Comparison of ENCODE assay signal across 20 cellular contexts in genomic region chr12:10170199-10170598, GRCh38. TPM values are rescaled to one million over a fixed set of nuclear protein-coding genes. Genes with fewer than 3 reads are reported as not detected.
A peak's percentile ranks its signal among the peaks of the same experiment; 100 is the strongest.
DNase-seq lines count a peak whose midpoint lies in the region; ATAC-seq and TF ChIP-seq lines count a peak whose summit lies in the region.
"Had no signal": no experiment of that assay in that cellular context is flagged by ENCODE, and none has a peak within 500 bp of the region (broad histone marks: within the 10 kb centered on the region; RNA-seq: fewer than 3 reads in every experiment).

No MANE protein-coding gene starts in this region.

- H3K14ac ChIP-seq in IMR-90 (replicated peaks; ENCODE audit: low read depth, low read length), result no peak overlapping the region

- no peak overlapping the region for H3K4me2 ChIP-seq in IMR-90 (ENCODE audit: low read depth, low read length)

- H3K4me1 ChIP-seq in IMR-90 (ENCODE audit: control insufficient read depth, insufficient read depth, low read length), result peaks cover 11% of the 10 kb centered on the region
- H3K4me1 ChIP-seq: right atrium auricular region had no signal

- H3K4me3 ChIP-seq in IMR-90 (ENCODE audit: insufficient read depth, low read depth, low read length), result no peak overlapping the region
- H3K4me3 ChIP-seq: mucosa of descending colon, right atrium auricular region had no signal

- no peak overlapping the region for H3K23ac ChIP-seq in IMR-90 (ENCODE audit: low read depth, low read length)

- POLR2A ChIA-PET in IMR-90 (lab: Charles Lee; ENCODE audit: unreplicated experiment), result interaction anchor here (0.6 kb wide), 2 partner anchors 44 to 677 kb away, joined by 7 to 23 read pairs; no protein-coding TSS in a partner anchor
- POLR2A ChIA-PET in RWPE1 (lab: Yijun Ruan, JAX; ENCODE audit: low non-redundant PET), result no interaction called here

- TF ChIP-seq RAD21 in IMR-90 (IDR thresholded peaks at IDR 0.05; ENCODE audit: low read length), result no peak

- BruUV-seq in IMR-90 (replicated peaks; lab: Mats Ljungman, UMichigan), result no TSS peak

- H3K36me3 ChIP-seq in IMR-90 (ENCODE audit: control insufficient read depth, insufficient read depth, low read length), result no peaks in the 10 kb centered on the region
- H3K36me3 ChIP-seq: right atrium auricular region had no signal

- peak overlapping the region; percentile 64 for H4K91ac ChIP-seq in IMR-90 (ENCODE audit: insufficient read depth, low read depth, low read length)

- no peak overlapping the region for H2AFZ ChIP-seq in IMR-90 (replicated peaks; ENCODE audit: low read length, poor library complexity)

- peak overlapping the region; percentile 8 to 11; a peak in 2 of 4 replicates for H4K8ac ChIP-seq in IMR-90 (ENCODE audit: low read depth in 2 of 2, low read length in 2 of 2)

- intact Hi-C loops in IMR-90 (cut with micrococcal nuclease), result no loop called here

- TF ChIP-seq POLR2A in IMR-90 (IDR thresholded peaks at IDR 0.05; ENCODE audit: low read depth, low read length), result no peak
- TF ChIP-seq POLR2A in GM18505 (IDR thresholded peaks at IDR 0.05; ENCODE audit: borderline replicate concordance, extremely low read depth, insufficient read depth, insufficient read length), result no peak

- 0 out of 4 replicates have a peak, but pooled peaks cover 0 to 4% of the 10 kb centered on the region in 2 experiments for H3K79me1 ChIP-seq in IMR-90 (ENCODE audit: low read depth in 1 of 2, low read length in 2 of 2)

- no peak overlapping the region for H2AK5ac ChIP-seq in IMR-90 (ENCODE audit: low read depth, low read length)

- no peak overlapping the region for H2AK9ac ChIP-seq in IMR-90 (replicated peaks; ENCODE audit: low read depth, low read length, poor library complexity)

- no peaks in the 10 kb centered on the region for H3K9me1 ChIP-seq in IMR-90 (ENCODE audit: insufficient read depth, low read length)

- no peak overlapping the region for H3K9ac ChIP-seq in IMR-90 (ENCODE audit: low read depth, low read length)

- in situ Hi-C loops in IMR-90 (cut with MboI; ENCODE audit: low sequenced_read_pairs), result no loop called here

- H4K5ac ChIP-seq in IMR-90 (ENCODE audit: low read depth, low read length), result no peak overlapping the region; the same call in none of the 2 replicates

- no peaks in the 10 kb centered on the region for H3K9me3 ChIP-seq in IMR-90 (ENCODE audit: control insufficient read depth, insufficient read depth, low read length)
- H3K9me3 ChIP-seq: mucosa of descending colon, right atrium auricular region had no signal

- no CpG with 5 or more reads among the region's 5 CpGs for WGBS in IMR-90 (ENCODE audit: extremely low coverage in 2 of 2, insufficient read length in 1 of 2), 2 experiments

- H3K56ac ChIP-seq in IMR-90 (ENCODE audit: extremely low read depth, insufficient read depth, low read length), result no peak overlapping the region

- peak overlapping the region; percentile 90 for H2BK5ac ChIP-seq in IMR-90 (ENCODE audit: low read depth, low read length, poor library complexity, severe bottlenecking)

- H3K27ac ChIP-seq in IMR-90 (ENCODE audit: insufficient read depth, low read length) (peak overlapping the region; percentile 52; the same call in 1 of the 2 replicates), RWPE1 (no peak overlapping the region)
- H3K27ac ChIP-seq: right atrium auricular region had no signal

- CTCF ChIA-PET in IMR-90 (lab: Yijun Ruan, JAX) (interaction anchor here (0.6 to 1.1 kb wide), 4 partner anchors 13 to 197 kb away, joined by 3 read pairs; no protein-coding TSS in a partner anchor), RWPE1 (lab: Yijun Ruan, JAX) (no interaction called here)

- H2BK20ac ChIP-seq in IMR-90 (ENCODE audit: low read depth, low read length), result peak overlapping the region; percentile 85

- H3K4ac ChIP-seq in IMR-90 (ENCODE audit: low read depth, low read length), result peak overlapping the region; percentile 14; the same call in 1 of the 2 replicates

- DNase-seq in AML-193 (lab: John Stamatoyannopoulos, UW), result peak; percentile 77 to 78
- DNase-seq in IMR-90, result no peak
- peak; percentile 51 for DNase-seq in RWPE1 (ENCODE audit: low spot score)
- peak; percentile 65 for DNase-seq in iris pigment epithelial cell (ENCODE audit: low read depth)
- DNase-seq in T-helper 1 cell, result no peak
- no peak for DNase-seq in NCI-H446 treated with DMSO at 0.1 percent for 48 hours (lab: John Stamatoyannopoulos, UW)
- DNase-seq: ACHN; CD8-positive, alpha-beta T cell; DND-41; mucosa of descending colon; NCI-H1092; NCI-H2107; NCI-H748 treated with DMSO at 0.1 percent for 48 hours; stimulated activated naive CD8-positive, alpha-beta T cell treated with anti-CD3 and anti-CD28 coated beads, Interleukin-15, Interleukin-2, amounts not matched to agents 100 U/mL and 50 U/mL, for 24 hours; T-helper 2 cell had no signal

- H4K20me1 ChIP-seq in IMR-90 (ENCODE audit: insufficient read depth, low read length), result no peaks in the 10 kb centered on the region

- ATAC-seq in IMR-90 (ENCODE audit: low read depth) (no peak), GM18505 (IDR thresholded peaks at IDR 0.05; ENCODE audit: unreplicated experiment) (no peak), HG03175 (IDR thresholded peaks at IDR 0.05; ENCODE audit: unreplicated experiment) (no peak)
- ATAC-seq: activated T-helper 17 cell treated with anti-CD3 and anti-CD28 coated beads, Interleukin-2, amount 50 U/mL, for 72 hours; CD8-positive, alpha-beta T cell; mucosa of descending colon; stimulated activated naive CD8-positive, alpha-beta T cell treated with anti-CD3 and anti-CD28 coated beads, Interleukin-15, Interleukin-2, amounts not matched to agents 100 U/mL and 50 U/mL, for 24 hours had no signal

- peak overlapping the region; percentile 36; the same call in 1 of the 3 replicates for H2BK15ac ChIP-seq in IMR-90 (ENCODE audit: low read depth, low read length)

- H3K27me3 ChIP-seq in IMR-90 (ENCODE audit: control insufficient read depth, insufficient read depth, low read length), result no peaks in the 10 kb centered on the region
- H3K27me3 ChIP-seq: right atrium auricular region had no signal

- peak overlapping the region; percentile 65 for H2BK120ac ChIP-seq in IMR-90 (ENCODE audit: low read depth, low read length)

- dilution Hi-C loops in IMR-90 (cut with HindIII; ENCODE audit: low sequenced_read_pairs, unreplicated experiment), result no loop called here

- no peak for TF ChIP-seq CTCF in IMR-90 (conservative IDR thresholded peaks at IDR 0.05; ENCODE audit: low read depth, low read length)
- no peak for TF ChIP-seq CTCF in RWPE1 (conservative IDR thresholded peaks at IDR 0.05; ENCODE audit: low read depth)

- peak overlapping the region; percentile 60 for H3K18ac ChIP-seq in IMR-90 (ENCODE audit: low read depth, low read length)

TF ChIP-seq in IMR-90, 13 proteins besides CTCF, POLR2A, EP300 and RAD21:
- TF ChIP-seq RFX5 (IDR thresholded peaks at IDR 0.05; ENCODE audit: low read depth, low read length) (no peak), CEBPB (IDR thresholded peaks at IDR 0.05; ENCODE audit: low read depth, low read length) (peak; percentile 32; the same call in 1 of the 2 replicates)

RNA-seq across cellular contexts. Expression of gene OLR1, which starts 1.7 kb away (rescaled TPM):
- 2.5 and 3.2 TPM in 2 replicates for total RNA-seq in IMR-90 (2012; rRNA removed)
- polyA plus RNA-seq in IMR-90 (2012; rRNA removed), result 2.8 and 4.1 TPM in 2 replicates
- 1.3 TPM in 2 replicates for polyA plus RNA-seq in IMR-90 (2012; cell fraction: cytosol; rRNA removed)
- 0.23 and 2.8 TPM in 2 replicates for polyA plus RNA-seq in IMR-90 (2012; cell fraction: nucleus; rRNA removed; ENCODE audit: low replicate concordance)
- total RNA-seq: activated CD8-positive, alpha-beta memory T cell treated with anti-CD3 and anti-CD28 coated beads for 36 hours; activated T-helper 17 cell treated with anti-CD3 and anti-CD28 coated beads, Interleukin-2, amount 50 U/mL, for 72 hours; CD8-positive, alpha-beta T cell had no signal

RNA-seq across cellular contexts. Expression of gene TMEM52B, which starts 8.6 kb away (rescaled TPM):
- total RNA-seq in IMR-90 (2012; rRNA removed), result 2.0 and 3.1 TPM in 2 replicates
- polyA plus RNA-seq in IMR-90 (2012; rRNA removed), result 2.4 and 3.6 TPM in 2 replicates
- 1.8 and 2.8 TPM in 2 replicates for polyA plus RNA-seq in IMR-90 (2012; cell fraction: cytosol; rRNA removed)
- 1.9 and 2.8 TPM in 2 replicates for polyA plus RNA-seq in IMR-90 (2012; cell fraction: nucleus; rRNA removed; ENCODE audit: low replicate concordance)
- total RNA-seq: activated CD8-positive, alpha-beta memory T cell treated with anti-CD3 and anti-CD28 coated beads for 36 hours; activated T-helper 17 cell treated with anti-CD3 and anti-CD28 coated beads, Interleukin-2, amount 50 U/mL, for 72 hours; CD8-positive, alpha-beta T cell had no signal

RNA-seq across cellular contexts. Expression of gene CLEC7A, which starts 40.2 kb away (rescaled TPM):
- total RNA-seq in IMR-90 (2012; rRNA removed), result not detected in 2 replicates
- polyA plus RNA-seq in IMR-90 (2012; rRNA removed), result not detected in 2 replicates
- not detected in 2 replicates for polyA plus RNA-seq in IMR-90 (2012; cell fraction: cytosol; rRNA removed)
- polyA plus RNA-seq in IMR-90 (2012; cell fraction: nucleus; rRNA removed; ENCODE audit: low replicate concordance), result not detected in 2 replicates
- total RNA-seq: activated CD8-positive, alpha-beta memory T cell treated with anti-CD3 and anti-CD28 coated beads for 36 hours had no signal

RNA-seq across cellular contexts. Expression of gene GABARAPL1, which starts 42.5 kb away (rescaled TPM):
- 51.6 and 63.0 TPM in 2 replicates for total RNA-seq in IMR-90 (2012; rRNA removed)
- polyA plus RNA-seq in IMR-90 (2012; rRNA removed), result 75.9 and 93.6 TPM in 2 replicates
- polyA plus RNA-seq in IMR-90 (2012; cell fraction: cytosol; rRNA removed), result 37.6 and 40.6 TPM in 2 replicates
- polyA plus RNA-seq in IMR-90 (2012; cell fraction: nucleus; rRNA removed; ENCODE audit: low replicate concordance), result 45.0 and 217 TPM in 2 replicates

Comparison
In these comparisons a context has a peak if more than half of its experiments do, and no peak if none do; other contexts are left out.
1. DNase-seq: peak in AML-193 (2 of 2), RWPE1 (single experiment) and iris pigment epithelial cell (single experiment); none in IMR-90 (single experiment), T-helper 1 cell (0 of 5) and NCI-H446 treated with DMSO at 0.1 percent for 48 hours (single experiment).